ENCODE assay signal across 24 cellular contexts in the genomic region with DNA sequence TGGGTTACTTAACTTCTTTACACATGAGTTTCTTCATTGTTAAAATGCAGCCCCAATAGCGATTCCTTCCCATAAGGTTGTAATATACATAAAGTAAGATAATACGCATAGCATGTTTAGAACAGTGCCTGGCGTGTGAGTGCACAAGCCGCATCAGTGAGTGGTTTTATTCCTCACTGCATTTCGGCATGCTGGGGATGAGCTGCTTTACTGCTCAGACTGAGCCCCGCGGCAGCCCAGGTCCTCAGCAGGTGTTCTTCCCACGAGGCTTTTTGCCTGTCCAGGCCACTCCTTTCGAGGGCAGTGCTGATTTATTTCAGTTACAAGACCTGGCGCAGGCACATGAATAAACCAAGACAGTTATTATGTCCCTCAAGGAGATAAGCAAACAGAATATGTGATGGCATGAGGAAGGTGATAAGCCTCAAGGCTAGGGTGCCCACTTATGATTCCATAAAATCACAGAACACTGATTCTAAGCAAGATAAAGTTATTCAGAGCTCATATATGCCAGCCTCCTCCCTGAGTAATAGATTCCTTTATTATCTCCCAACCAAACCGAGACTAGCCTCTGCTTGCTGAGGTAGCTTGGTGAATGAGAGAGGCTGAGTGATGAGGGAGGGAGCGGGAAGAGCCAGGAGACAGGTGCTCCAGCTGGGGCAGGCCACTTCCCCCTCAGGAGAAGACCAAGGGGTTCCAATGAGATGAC.
DNase-seq lines count a peak whose midpoint lies in the region; ATAC-seq and TF ChIP-seq lines count a peak whose summit lies in the region.
"Had no signal": no experiment of that assay in that cellular context is flagged by ENCODE, and none has a peak within 500 bp of the region (broad histone marks: within the 10 kb centered on the region; RNA-seq: fewer than 3 reads in every experiment).

No MANE protein-coding gene starts in this region.

- DNase-seq in NCI-H2227 (lab: John Stamatoyannopoulos, UW; ENCODE audit: unreplicated experiment) (peak; percentile 10), NCI-H2227 treated with DMSO at 0.1 percent for 48 hours (lab: John Stamatoyannopoulos, UW) (no peak), GM23338 (ENCODE audit: low spot score) (no peak), WERI-Rb-1 (peak; percentile 19), mucosa of descending colon (no peak), type B pancreatic cell (ENCODE audit: extremely low spot score, unreplicated experiment) (no peak), NCI-H345 treated with DMSO at 0.1 percent for 48 hours (lab: John Stamatoyannopoulos, UW; ENCODE audit: unreplicated experiment) (no peak), ureter (ENCODE audit: low spot score) (no peak)
- DNase-seq: 8988T, ACHN, BE2C, Calu3, DMS79 treated with DMSO at 0.1 percent for 48 hours, KBM-7, MM.1S, NCI-H1694 treated with DMSO at 0.1 percent for 48 hours, NCI-H2081, NCI-H2171, NCI-H446, NCI-H774 had no signal

- H3F3A ChIP-seq in GM23338 (replicated peaks; ENCODE audit: low read depth), result no peaks in the 10 kb centered on the region

- H3K9me3 Mint-ChIP-seq in GM23338 (no peaks in the 10 kb centered on the region), type B pancreatic cell (peaks cover 8% of the 10 kb centered on the region)

- H3K36me3 Mint-ChIP-seq in GM23338 (ENCODE audit: low read depth) (peaks cover 3% of the 10 kb centered on the region), type B pancreatic cell (peaks cover 2% of the 10 kb centered on the region)
- H3K36me3 Mint-ChIP-seq: CD14-positive monocyte had no signal

- H3K9me3 ChIP-seq in WERI-Rb-1 (ENCODE audit: severe bottlenecking) (no peaks in the 10 kb centered on the region), mucosa of descending colon (no peaks in the 10 kb centered on the region)
- H3K9me3 ChIP-seq: BE2C, SJCRH30 had no signal

- intact Hi-C loops in mucosa of descending colon (cut with DNase I, micrococcal nuclease), result no loop called here

- TF ChIP-seq CTCF in GM23338 (conservative IDR thresholded peaks at IDR 0.05; ENCODE audit: low read depth in 2 of 2) (no peak), WERI-Rb-1 (IDR thresholded peaks at IDR 0.05; ENCODE audit: low read depth, low read length) (no peak), mucosa of descending colon (IDR thresholded peaks at IDR 0.05) (no peak), type B pancreatic cell (conservative IDR thresholded peaks at IDR 0.05) (no peak)

- ATAC-seq in GM23338 (peak; percentile 30; the same call in 1 of the 3 replicates), mucosa of descending colon (peak; percentile 45)
- ATAC-seq: HCT116, SK-N-SH treated with all-trans-retinoic acid at 6 μM for 48 hours had no signal

- no peak overlapping the region for H3K4me3 ChIP-seq in GM23338
- H3K4me3 ChIP-seq in WERI-Rb-1 (ENCODE audit: low read depth, low read length), result no peak overlapping the region
- no peak overlapping the region for H3K4me3 ChIP-seq in mucosa of descending colon
- H3K4me3 ChIP-seq: SJCRH30 had no signal

- H3K27me3 Mint-ChIP-seq in GM23338 (ENCODE audit: insufficient read depth, low read depth, poor library complexity), result no peaks in the 10 kb centered on the region
- H3K27me3 Mint-ChIP-seq in type B pancreatic cell, result peaks cover 8% of the 10 kb centered on the region

- H3K4me1 ChIP-seq in GM23338 (ENCODE audit: insufficient read depth) (peaks cover 4% of the 10 kb centered on the region; the same call in 1 of the 2 replicates), mucosa of descending colon (ENCODE audit: low read depth) (no peaks in the 10 kb centered on the region)
- H3K4me1 ChIP-seq: SJCRH30 had no signal

- no peaks in the 10 kb centered on the region for H3K27me3 ChIP-seq in GM23338 (ENCODE audit: insufficient read depth)
- no peaks in the 10 kb centered on the region for H3K27me3 ChIP-seq in WERI-Rb-1 (ENCODE audit: insufficient read depth, low read depth, severe bottlenecking)
- H3K27me3 ChIP-seq: BE2C, SJCRH30 had no signal

- no peaks in the 10 kb centered on the region for H4K20me1 ChIP-seq in GM23338 (replicated peaks; ENCODE audit: insufficient read depth)

- no peaks in the 10 kb centered on the region for H3K9me2 ChIP-seq in GM23338 (ENCODE audit: insufficient read depth)

- H3K27ac ChIP-seq in GM23338 (ENCODE audit: low read depth) (no peak overlapping the region), WERI-Rb-1 (no peak overlapping the region)
- H3K27ac ChIP-seq: SJCRH30 had no signal

- H3K4me1 Mint-ChIP-seq in GM23338, result no peaks in the 10 kb centered on the region
- H3K4me1 Mint-ChIP-seq in type B pancreatic cell (ENCODE audit: unreplicated experiment), result peaks cover 14% of the 10 kb centered on the region
- H3K4me1 Mint-ChIP-seq: CD14-positive monocyte had no signal

- H3K36me3 ChIP-seq in GM23338 (ENCODE audit: insufficient read depth) (no peaks in the 10 kb centered on the region), WERI-Rb-1 (no peaks in the 10 kb centered on the region), mucosa of descending colon (ENCODE audit: low read depth) (no peaks in the 10 kb centered on the region)
- H3K36me3 ChIP-seq: BE2C, SJCRH30 had no signal

- H3K27ac Mint-ChIP-seq in GM23338 (no peak overlapping the region), type B pancreatic cell (no peak overlapping the region)

- H3K4me3 Mint-ChIP-seq in GM23338 (no peak overlapping the region), type B pancreatic cell (no peak overlapping the region)
- H3K4me3 Mint-ChIP-seq: CD14-positive monocyte had no signal

- no peak overlapping the region for H2AFZ ChIP-seq in GM23338

- no peaks in the 10 kb centered on the region for H3K79me2 ChIP-seq in GM23338 (replicated peaks; ENCODE audit: insufficient read depth)

- H3K4me2 ChIP-seq in GM23338, result no peak overlapping the region

TF ChIP-seq in GM23338, 12 proteins besides CTCF, POLR2A, EP300 and RAD21 (continues in another document):
- TF ChIP-seq ZNF462 (CRISPR knock-in tag; IDR thresholded peaks at IDR 0.05), result no peak

Comparison
In these comparisons a context has a peak if more than half of its experiments do, and no peak if none do; other contexts are left out.
1. DNase-seq: peak in NCI-H2227 (single experiment) and WERI-Rb-1 (single experiment); none in NCI-H2227 treated with DMSO at 0.1 percent for 48 hours (single experiment), GM23338 (single experiment), mucosa of descending colon (0 of 3), type B pancreatic cell (single experiment), NCI-H345 treated with DMSO at 0.1 percent for 48 hours (single experiment) and ureter (single experiment).